Comparison of ENCODE assay signal across 1 cellular context in the genomic region with DNA sequence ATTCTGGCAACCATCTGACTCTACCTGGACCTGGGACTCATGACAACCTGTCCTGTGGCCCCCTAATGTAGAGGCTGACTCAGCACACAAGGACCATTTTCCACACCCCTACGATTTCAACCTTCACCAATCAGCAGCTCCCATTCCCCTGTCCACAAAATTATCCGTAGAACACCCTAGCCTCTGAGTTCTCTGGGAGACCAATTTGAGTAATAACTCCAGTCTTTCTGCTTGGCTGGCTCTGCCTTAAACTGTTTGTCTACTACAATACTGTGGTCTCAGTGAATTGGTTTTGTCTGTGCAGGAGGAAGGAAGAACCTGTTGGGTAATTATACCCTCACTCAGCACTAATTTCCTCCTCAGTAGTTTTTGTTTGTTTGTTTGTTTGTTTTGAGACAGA.
TF ChIP-seq lines count a peak whose summit lies in the region.

No MANE protein-coding gene starts in this region.

TF ChIP-seq in GM12878, 131 proteins besides CTCF, POLR2A, EP300 and RAD21 (continued from another document):
- TF ChIP-seq, protein P1, sequence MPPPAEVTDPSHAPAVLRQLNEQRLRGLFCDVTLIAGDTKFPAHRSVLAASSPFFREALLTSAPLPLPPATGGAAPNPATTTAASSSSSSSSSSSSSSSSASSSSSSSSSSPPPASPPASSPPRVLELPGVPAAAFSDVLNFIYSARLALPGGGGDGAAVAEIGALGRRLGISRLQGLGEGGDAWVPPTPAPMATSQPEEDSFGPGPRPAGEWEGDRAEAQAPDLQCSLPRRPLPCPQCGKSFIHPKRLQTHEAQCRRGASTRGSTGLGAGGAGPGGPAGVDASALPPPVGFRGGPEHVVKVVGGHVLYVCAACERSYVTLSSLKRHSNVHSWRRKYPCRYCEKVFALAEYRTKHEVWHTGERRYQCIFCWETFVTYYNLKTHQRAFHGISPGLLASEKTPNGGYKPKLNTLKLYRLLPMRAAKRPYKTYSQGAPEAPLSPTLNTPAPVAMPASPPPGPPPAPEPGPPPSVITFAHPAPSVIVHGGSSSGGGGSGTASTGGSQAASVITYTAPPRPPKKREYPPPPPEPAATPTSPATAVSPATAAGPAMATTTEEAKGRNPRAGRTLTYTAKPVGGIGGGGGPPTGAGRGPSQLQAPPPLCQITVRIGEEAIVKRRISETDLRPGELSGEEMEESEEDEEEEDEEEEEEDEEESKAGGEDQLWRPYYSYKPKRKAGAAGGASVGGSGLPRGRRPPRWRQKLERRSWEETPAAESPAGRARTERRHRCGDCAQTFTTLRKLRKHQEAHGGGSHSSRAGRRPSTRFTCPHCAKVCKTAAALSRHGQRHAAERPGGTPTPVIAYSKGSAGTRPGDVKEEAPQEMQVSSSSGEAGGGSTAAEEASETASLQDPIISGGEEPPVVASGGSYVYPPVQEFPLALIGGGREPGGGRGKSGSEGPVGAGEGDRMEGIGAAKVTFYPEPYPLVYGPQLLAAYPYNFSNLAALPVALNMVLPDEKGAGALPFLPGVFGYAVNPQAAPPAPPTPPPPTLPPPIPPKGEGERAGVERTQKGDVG (CRISPR knock-in tag; IDR thresholded peaks at IDR 0.05): no peak
- TF ChIP-seq GATAD2B (conservative IDR thresholded peaks at IDR 0.05; ENCODE audit: low read depth) (no peak), SREBF2 (IDR thresholded peaks at IDR 0.05; ENCODE audit: low read length) (no peak), BACH1 (IDR thresholded peaks at IDR 0.05; ENCODE audit: borderline replicate concordance) (no peak), PAX5 (IDR thresholded peaks at IDR 0.05; ENCODE audit: borderline replicate concordance, low read depth, low read length) (peak; percentile 35; the same call in 1 of the 2 replicates), GABPA (IDR thresholded peaks at IDR 0.05; ENCODE audit: low read depth) (no peak), ETV6 (conservative IDR thresholded peaks at IDR 0.05 in 1 of 2, IDR thresholded peaks at IDR 0.05 in 1 of 2; ENCODE audit: borderline replicate concordance in 1 of 2, low read depth in 1 of 2) (no peak), NR2C1 (IDR thresholded peaks at IDR 0.05) (0 out of 2 replicates have a peak, but pooled peaks have one; percentile 18)
- TF ChIP-seq, protein P2, sequence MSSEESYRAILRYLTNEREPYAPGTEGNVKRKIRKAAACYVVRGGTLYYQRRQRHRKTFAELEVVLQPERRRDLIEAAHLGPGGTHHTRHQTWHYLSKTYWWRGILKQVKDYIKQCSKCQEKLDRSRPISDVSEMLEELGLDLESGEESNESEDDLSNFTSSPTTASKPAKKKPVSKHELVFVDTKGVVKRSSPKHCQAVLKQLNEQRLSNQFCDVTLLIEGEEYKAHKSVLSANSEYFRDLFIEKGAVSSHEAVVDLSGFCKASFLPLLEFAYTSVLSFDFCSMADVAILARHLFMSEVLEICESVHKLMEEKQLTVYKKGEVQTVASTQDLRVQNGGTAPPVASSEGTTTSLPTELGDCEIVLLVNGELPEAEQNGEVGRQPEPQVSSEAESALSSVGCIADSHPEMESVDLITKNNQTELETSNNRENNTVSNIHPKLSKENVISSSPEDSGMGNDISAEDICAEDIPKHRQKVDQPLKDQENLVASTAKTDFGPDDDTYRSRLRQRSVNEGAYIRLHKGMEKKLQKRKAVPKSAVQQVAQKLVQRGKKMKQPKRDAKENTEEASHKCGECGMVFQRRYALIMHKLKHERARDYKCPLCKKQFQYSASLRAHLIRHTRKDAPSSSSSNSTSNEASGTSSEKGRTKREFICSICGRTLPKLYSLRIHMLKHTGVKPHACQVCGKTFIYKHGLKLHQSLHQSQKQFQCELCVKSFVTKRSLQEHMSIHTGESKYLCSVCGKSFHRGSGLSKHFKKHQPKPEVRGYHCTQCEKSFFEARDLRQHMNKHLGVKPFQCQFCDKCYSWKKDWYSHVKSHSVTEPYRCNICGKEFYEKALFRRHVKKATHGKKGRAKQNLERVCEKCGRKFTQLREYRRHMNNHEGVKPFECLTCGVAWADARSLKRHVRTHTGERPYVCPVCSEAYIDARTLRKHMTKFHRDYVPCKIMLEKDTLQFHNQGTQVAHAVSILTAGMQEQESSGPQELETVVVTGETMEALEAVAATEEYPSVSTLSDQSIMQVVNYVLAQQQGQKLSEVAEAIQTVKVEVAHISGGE (CRISPR knock-in tag; IDR thresholded peaks at IDR 0.05): no peak
- TF ChIP-seq, protein P3, sequence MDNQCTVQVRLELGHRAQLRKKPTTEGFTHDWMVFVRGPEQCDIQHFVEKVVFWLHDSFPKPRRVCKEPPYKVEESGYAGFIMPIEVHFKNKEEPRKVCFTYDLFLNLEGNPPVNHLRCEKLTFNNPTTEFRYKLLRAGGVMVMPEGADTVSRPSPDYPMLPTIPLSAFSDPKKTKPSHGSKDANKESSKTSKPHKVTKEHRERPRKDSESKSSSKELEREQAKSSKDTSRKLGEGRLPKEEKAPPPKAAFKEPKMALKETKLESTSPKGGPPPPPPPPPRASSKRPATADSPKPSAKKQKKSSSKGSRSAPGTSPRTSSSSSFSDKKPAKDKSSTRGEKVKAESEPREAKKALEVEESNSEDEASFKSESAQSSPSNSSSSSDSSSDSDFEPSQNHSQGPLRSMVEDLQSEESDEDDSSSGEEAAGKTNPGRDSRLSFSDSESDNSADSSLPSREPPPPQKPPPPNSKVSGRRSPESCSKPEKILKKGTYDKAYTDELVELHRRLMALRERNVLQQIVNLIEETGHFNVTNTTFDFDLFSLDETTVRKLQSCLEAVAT (IDR thresholded peaks at IDR 0.05): no peak
